In genomic region chr7:16210171-16210570, GRCh38 we compare ENCODE assay signal across 21 cellular contexts.
A peak's percentile ranks its signal among the peaks of the same experiment; 100 is the strongest.
DNase-seq lines count a peak whose midpoint lies in the region; ATAC-seq, FAIRE-seq and TF ChIP-seq lines count a peak whose summit lies in the region.
"Had no signal": no experiment of that assay in that cellular context is flagged by ENCODE, and none has a peak within 500 bp of the region (broad histone marks: within the 10 kb centered on the region; RNA-seq: fewer than 3 reads in every experiment).

No MANE protein-coding gene starts in this region.

- no peaks in the 10 kb centered on the region for H3K36me3 Mint-ChIP-seq in activated CD4-positive, alpha-beta memory T cell treated with anti-CD3 and anti-CD28 coated beads, Interleukin-2, amount 10 ng/mL, durations not matched to agents 7 days and 5 days (ENCODE audit: low read depth)
- H3K36me3 Mint-ChIP-seq: CD8-positive, alpha-beta T cell had no signal

- TF ChIP-seq EP300 in K562 (IDR thresholded peaks at IDR 0.05; ENCODE audit: low read length), result no peak

- POLR2A ChIA-PET in K562 (lab: Yijun Ruan, JAX), result interaction anchor here (0.7 kb wide), 1 partner anchor 120 kb away, joined by 3 read pairs; no protein-coding TSS in a partner anchor
- POLR2A ChIA-PET in activated CD4-positive, alpha-beta memory T cell treated with anti-CD3 and anti-CD28 coated beads, Interleukin-2, amount 10 ng/mL, durations not matched to agents 7 days and 5 days (lab: Charles Lee), result no interaction called here

- TF ChIP-seq CTCF in K562 (IDR thresholded peaks at IDR 0.05 in 2 of 3, conservative IDR thresholded peaks at IDR 0.05 in 1 of 3; ENCODE audit: insufficient read depth in 2 of 3, low read depth in 1 of 3, low read length in 3 of 3), result no peak

- no peak overlapping the region for H2AK5ac ChIP-seq in mesendoderm (ENCODE audit: low read length)

- H3K27ac ChIP-seq in K562 (ENCODE audit: extremely low read depth, low read depth, low read length), result no peak overlapping the region
- no peak overlapping the region for H3K27ac ChIP-seq in mesendoderm (ENCODE audit: low read depth, low read length)
- H3K27ac ChIP-seq: BLaER1, C4-2B had no signal

- H3K23ac ChIP-seq in mesendoderm (ENCODE audit: low read length), result no peak overlapping the region

- H3K9ac ChIP-seq in K562 (ENCODE audit: insufficient read depth in 1 of 2, low read depth in 2 of 2, low read length in 2 of 2) (no peak overlapping the region), mesendoderm (ENCODE audit: low read length) (no peak overlapping the region)
- H3K9ac ChIP-seq: BLaER1 had no signal

- H3K9me1 ChIP-seq in K562 (ENCODE audit: control insufficient read depth, insufficient read depth, low read length), result no peaks in the 10 kb centered on the region

- H2BK15ac ChIP-seq in mesendoderm (replicated peaks; ENCODE audit: low read depth), result no peak overlapping the region

- H3K27me3 ChIP-seq in K562 (ENCODE audit: control insufficient read depth in 2 of 2, insufficient read depth in 2 of 2, low read length in 2 of 2), result no peaks in the 10 kb centered on the region
- no peaks in the 10 kb centered on the region for H3K27me3 ChIP-seq in mesendoderm (ENCODE audit: insufficient read depth, low read length, poor library complexity)
- H3K27me3 ChIP-seq: BE2C, BLaER1 had no signal

- H2AFZ ChIP-seq in K562 (ENCODE audit: low read depth, low read length), result peak overlapping the region; percentile 20; the same call in 1 of the 2 replicates

- peak; percentile 51 for FAIRE-seq in K562 (lab: Jason Lieb, UNC)
- FAIRE-seq: A204.1, D721Med, GM12891, GM19239 had no signal

- no peak overlapping the region for H2BK5ac ChIP-seq in mesendoderm (ENCODE audit: low read length)

- no peaks in the 10 kb centered on the region for H3K79me1 ChIP-seq in mesendoderm (ENCODE audit: low read length)

- no peak overlapping the region for H4K8ac ChIP-seq in mesendoderm (ENCODE audit: low read depth, low read length)

- intact Hi-C loops in K562 (cut with micrococcal nuclease) (no loop called here), left ventricle myocardium superior (cut with micrococcal nuclease) (no loop called here)

- H3K4ac ChIP-seq in mesendoderm (ENCODE audit: low read depth, low read length), result no peak overlapping the region

- in situ Hi-C loops in K562 (cut with MboI), result no loop called here

- H3K27ac Mint-ChIP-seq in activated CD4-positive, alpha-beta memory T cell treated with anti-CD3 and anti-CD28 coated beads, Interleukin-2, amount 10 ng/mL, durations not matched to agents 7 days and 5 days, result no peak overlapping the region
- H3K27ac Mint-ChIP-seq: CD4-positive, alpha-beta T cell; CD8-positive, alpha-beta T cell had no signal

- no peaks in the 10 kb centered on the region for H4K20me1 ChIP-seq in K562 (replicated peaks; ENCODE audit: control insufficient read depth, insufficient read depth, low read length)
- H4K20me1 ChIP-seq: BLaER1 had no signal

- TF ChIP-seq POLR2A in K562 (conservative IDR thresholded peaks at IDR 0.05), result no peak

- H3K36me3 ChIP-seq in K562 (ENCODE audit: control insufficient read depth, insufficient read depth, low read length) (no peaks in the 10 kb centered on the region), mesendoderm (ENCODE audit: control insufficient read depth, insufficient read depth, low read length) (no peaks in the 10 kb centered on the region)
- H3K36me3 ChIP-seq: BE2C, BLaER1 had no signal

- no peak overlapping the region for H2BK120ac ChIP-seq in mesendoderm (ENCODE audit: low read depth, low read length)

- H3K56ac ChIP-seq in mesendoderm (ENCODE audit: low read length), result no peak overlapping the region

- no peaks in the 10 kb centered on the region; the same call in 1 of the 2 replicates for H3K9me3 ChIP-seq in K562 (replicated peaks; ENCODE audit: control insufficient read depth, insufficient read depth, low read depth, low read length)
- H3K9me3 ChIP-seq: BE2C, BLaER1, Caco-2 had no signal

- H3K4me1 Mint-ChIP-seq in activated CD4-positive, alpha-beta memory T cell treated with anti-CD3 and anti-CD28 coated beads, Interleukin-2, amount 10 ng/mL, durations not matched to agents 7 days and 5 days, result no peaks in the 10 kb centered on the region

- WGBS in K562 (ENCODE audit: insufficient coverage, low coverage, missing lambda C conversion rate), result 30% methylated on average over 2 of the region's 2 CpGs
- no CpG with 5 or more reads among the region's 2 CpGs for WGBS in mesendoderm (ENCODE audit: extremely low coverage, insufficient coverage, low lambda C conversion rate)

- no peaks in the 10 kb centered on the region for H3K79me2 ChIP-seq in K562 (ENCODE audit: control insufficient read depth, insufficient read depth, low read length)
- no peaks in the 10 kb centered on the region for H3K79me2 ChIP-seq in mesendoderm (ENCODE audit: control insufficient read depth, insufficient read depth, low read length)

- no peak overlapping the region for H3K4me2 ChIP-seq in K562 (ENCODE audit: insufficient read depth, low read length)
- no peak overlapping the region for H3K4me2 ChIP-seq in mesendoderm (ENCODE audit: low read length)
- H3K4me2 ChIP-seq: BLaER1 had no signal

- no peak overlapping the region for H3K18ac ChIP-seq in mesendoderm (ENCODE audit: low read length)

- H3K9me3 Mint-ChIP-seq in activated CD4-positive, alpha-beta memory T cell treated with anti-CD3 and anti-CD28 coated beads, Interleukin-2, amount 10 ng/mL, durations not matched to agents 7 days and 5 days, result no peaks in the 10 kb centered on the region
- H3K9me3 Mint-ChIP-seq: CD4-positive, alpha-beta T cell; CD8-positive, alpha-beta T cell had no signal

- DNase-seq in OCI-M1 (lab: John Stamatoyannopoulos, UW) (peak; percentile 60), K562 (ENCODE audit: extremely low read depth in 1 of 4, low spot score in 3 of 4) (peak; percentile 29 to 57 (median 44)), mesendoderm (no peak), left ventricle myocardium superior (no peak)
- DNase-seq in activated naive CD4-positive, alpha-beta T cell treated with anti-CD3 and anti-CD28 coated beads, Interleukin-2, amount 50 U/mL, for 16 hours, result no peak
- DNase-seq in activated CD4-positive, alpha-beta memory T cell treated with anti-CD3 and anti-CD28 coated beads, Interleukin-2, amount 10 ng/mL, durations not matched to agents 7 days and 5 days, result no peak
- DNase-seq: 8988T; ACHN; BE2C; Caco-2; Calu3; CD4-positive, alpha-beta T cell; CD8-positive, alpha-beta T cell; DMS79 treated with DMSO at 0.1 percent for 48 hours; GF-D8 had no signal

- no peaks in the 10 kb centered on the region for H3K27me3 Mint-ChIP-seq in activated CD4-positive, alpha-beta memory T cell treated with anti-CD3 and anti-CD28 coated beads, Interleukin-2, amount 10 ng/mL, durations not matched to agents 7 days and 5 days
- H3K27me3 Mint-ChIP-seq: CD4-positive, alpha-beta T cell had no signal

- CTCF ChIA-PET in K562 (lab: Yijun Ruan, JAX; ENCODE audit: low intra/inter-chr PET ratio), result no interaction called here
- CTCF ChIA-PET in activated CD4-positive, alpha-beta memory T cell treated with anti-CD3 and anti-CD28 coated beads, Interleukin-2, amount 10 ng/mL, durations not matched to agents 7 days and 5 days (lab: Charles Lee), result no interaction called here

- H3K4me3 Mint-ChIP-seq in activated CD4-positive, alpha-beta memory T cell treated with anti-CD3 and anti-CD28 coated beads, Interleukin-2, amount 10 ng/mL, durations not matched to agents 7 days and 5 days, result no peak overlapping the region
- H3K4me3 Mint-ChIP-seq: CD4-positive, alpha-beta T cell; CD8-positive, alpha-beta T cell had no signal

- H3K4me1 ChIP-seq in K562 (replicated peaks in 1 of 2; ENCODE audit: control insufficient read depth in 2 of 2, insufficient read depth in 2 of 2, low read length in 2 of 2) (peaks cover 0 to 5% of the 10 kb centered on the region in 2 experiments; a peak in 1 of 5 replicates), mesendoderm (ENCODE audit: control insufficient read depth, low read depth, low read length) (peaks cover 3% of the 10 kb centered on the region)
- H3K4me1 ChIP-seq: BLaER1 had no signal

- no TSS peak for BruUV-seq in K562 (replicated peaks; lab: Mats Ljungman, UMichigan)

- peak overlapping the region; percentile 45 for H4K5ac ChIP-seq in mesendoderm (ENCODE audit: low read length)

- no peak overlapping the region for H3K4me3 ChIP-seq in K562
- H3K4me3 ChIP-seq in mesendoderm (ENCODE audit: low read length), result no peak overlapping the region
- H3K4me3 ChIP-seq: BLaER1 had no signal

- ATAC-seq in K562, result peak; percentile 84
- no peak for ATAC-seq in left ventricle myocardium superior
- ATAC-seq: CD8-positive, alpha-beta T cell had no signal

- TF ChIP-seq RAD21 in K562 (CRISPR knock-in tag; conservative IDR thresholded peaks at IDR 0.05 in 1 of 2, IDR thresholded peaks at IDR 0.05 in 1 of 2), result no peak

TF ChIP-seq in K562, 482 proteins besides CTCF, POLR2A, EP300 and RAD21:
- no peak for TF ChIP-seq HDAC2 (IDR thresholded peaks at IDR 0.05)
- TF ChIP-seq RBM25 (IDR thresholded peaks at IDR 0.05; ENCODE audit: low read depth, low read length, severe bottlenecking), result no peak
- TF ChIP-seq HNRNPUL1 (IDR thresholded peaks at IDR 0.05; ENCODE audit: low read length), result no peak
- no peak for TF ChIP-seq SRF (CRISPR knock-in tag; IDR thresholded peaks at IDR 0.05)
- no peak for TF ChIP-seq IRF2 (CRISPR knock-in tag; IDR thresholded peaks at IDR 0.05)
- no peak for TF ChIP-seq ETV1 (tag; conservative IDR thresholded peaks at IDR 0.05; ENCODE audit: low read depth)
- no peak for TF ChIP-seq KDM2B (CRISPR knock-in tag; IDR thresholded peaks at IDR 0.05)
- TF ChIP-seq CBFA2T3 (IDR thresholded peaks at IDR 0.05), result 0 out of 2 replicates have a peak, but pooled peaks have one; percentile 22

Comparison
In these comparisons a context has a peak if more than half of its experiments do, and no peak if none do; other contexts are left out.
1. DNase-seq: peak in OCI-M1 (single experiment) and K562 (4 of 4); none in mesendoderm (single experiment), left ventricle myocardium superior (single experiment), activated naive CD4-positive, alpha-beta T cell treated with anti-CD3 and anti-CD28 coated beads, Interleukin-2, amount 50 U/mL, for 16 hours (single experiment) and activated CD4-positive, alpha-beta memory T cell treated with anti-CD3 and anti-CD28 coated beads, Interleukin-2, amount 10 ng/mL, durations not matched to agents 7 days and 5 days (single experiment).